In genomic region chr14:76710093-76711010, GRCh38 we compare ENCODE assay signal across 7 cellular contexts. TPM values are rescaled to one million over a fixed set of nuclear protein-coding genes. Genes with fewer than 3 reads are reported as not detected.
DNase-seq lines count a peak whose midpoint lies in the region; ATAC-seq, FAIRE-seq and TF ChIP-seq lines count a peak whose summit lies in the region.

No MANE protein-coding gene starts in this region.

- BruUV-seq in IMR-90 (replicated peaks; lab: Mats Ljungman, UMichigan): no TSS peak
- BruUV-seq in HepG2 (replicated peaks; lab: Mats Ljungman, UMichigan): no TSS peak

- TF ChIP-seq RAD21 in IMR-90 (IDR thresholded peaks at IDR 0.05; ENCODE audit: low read length) (peak; percentile 80), HepG2 (CRISPR knock-in tag; IDR thresholded peaks at IDR 0.05) (peak; percentile 54; the same call in 1 of the 2 replicates)

- H4K5ac ChIP-seq in IMR-90 (ENCODE audit: low read depth, low read length): no peak overlapping the region

- no peak overlapping the region for H2BK20ac ChIP-seq in IMR-90 (ENCODE audit: low read depth, low read length)

- no peak overlapping the region for H3K56ac ChIP-seq in IMR-90 (ENCODE audit: extremely low read depth, insufficient read depth, low read length)

- H2BK5ac ChIP-seq in IMR-90 (ENCODE audit: low read depth, low read length, poor library complexity, severe bottlenecking): no peak overlapping the region

- in situ Hi-C loops in IMR-90 (cut with MboI; ENCODE audit: low sequenced_read_pairs): no loop called here
- in situ Hi-C loops in HepG2 (cut with HindIII; ENCODE audit: extremely low pct_ligation_motif_present, low pct_unique_long_range_greater_than_20kb): loop anchor here (5.0 kb wide), 1 partner anchor 72 kb away; no protein-coding TSS in a partner anchor

- H3K9me1 ChIP-seq in IMR-90 (ENCODE audit: insufficient read depth, low read length): no peaks in the 10 kb centered on the region

- H2BK120ac ChIP-seq in IMR-90 (ENCODE audit: low read depth, low read length): no peak overlapping the region

- H2AK5ac ChIP-seq in IMR-90 (ENCODE audit: low read depth, low read length): no peak overlapping the region

- no peak overlapping the region for H3K4ac ChIP-seq in IMR-90 (ENCODE audit: low read depth, low read length)

- H4K8ac ChIP-seq in IMR-90 (ENCODE audit: low read depth in 2 of 2, low read length in 2 of 2): no peak overlapping the region

- H3K4me3 ChIP-seq in IMR-90 (ENCODE audit: insufficient read depth, low read depth, low read length) (no peak overlapping the region), HepG2 (replicated peaks in 1 of 3; ENCODE audit: insufficient read depth in 1 of 3, low read depth in 2 of 3, low read length in 3 of 3) (no peak overlapping the region)

- H3K9me3 ChIP-seq in IMR-90 (ENCODE audit: control insufficient read depth, insufficient read depth, low read length): no peaks in the 10 kb centered on the region
- H3K9me3 ChIP-seq in HepG2 (ENCODE audit: low read length): no peaks in the 10 kb centered on the region

- H2AFZ ChIP-seq in IMR-90 (replicated peaks; ENCODE audit: low read length, poor library complexity) (no peak overlapping the region), HepG2 (ENCODE audit: low read length) (peak overlapping the region; percentile 37)

- no peaks in the 10 kb centered on the region for H3K36me3 ChIP-seq in IMR-90 (ENCODE audit: control insufficient read depth, insufficient read depth, low read length)
- H3K36me3 ChIP-seq in HepG2 (replicated peaks in 1 of 2; ENCODE audit: control insufficient read depth in 1 of 2, insufficient read depth in 2 of 2, low read length in 2 of 2): no peaks in the 10 kb centered on the region

- DNase-seq in Daoy (ENCODE audit: low read depth) (peak; percentile 51), IMR-90 (peak; percentile 59), OCI-M2 (lab: John Stamatoyannopoulos, UW; ENCODE audit: unreplicated experiment) (peak; percentile 57), chondrocyte (ENCODE audit: low spot score) (no peak), HepG2 (ENCODE audit: low spot score) (peak; percentile 28), urothelium cell line (ENCODE audit: low spot score) (peak; percentile 62), GDM1 (lab: John Stamatoyannopoulos, UW) (no peak)

- no peak for TF ChIP-seq POLR2A in IMR-90 (IDR thresholded peaks at IDR 0.05; ENCODE audit: low read depth, low read length)
- TF ChIP-seq POLR2A in HepG2 (IDR thresholded peaks at IDR 0.05; ENCODE audit: insufficient read depth in 1 of 2, low read depth in 2 of 2, low read length in 2 of 2): no peak

- no peak overlapping the region for H3K4me3 Mint-ChIP-seq in chondrocyte (ENCODE audit: unreplicated experiment)

- H3K36me3 Mint-ChIP-seq in chondrocyte (ENCODE audit: low read depth): no peaks in the 10 kb centered on the region

- TF ChIP-seq CTCF in IMR-90 (conservative IDR thresholded peaks at IDR 0.05; ENCODE audit: low read depth, low read length): peak; percentile 72
- peak; percentile 85 for TF ChIP-seq CTCF in chondrocyte (IDR thresholded peaks at IDR 0.05)
- TF ChIP-seq CTCF in HepG2 (CRISPR knock-in tag; IDR thresholded peaks at IDR 0.05): peak; percentile 76

- H3K9ac ChIP-seq in IMR-90 (ENCODE audit: low read depth, low read length) (no peak overlapping the region), HepG2 (ENCODE audit: insufficient read depth, low read depth, low read length) (no peak overlapping the region)

- no peaks in the 10 kb centered on the region for H3K4me1 ChIP-seq in IMR-90 (ENCODE audit: control insufficient read depth, insufficient read depth, low read length)
- no peaks in the 10 kb centered on the region for H3K4me1 ChIP-seq in HepG2 (ENCODE audit: insufficient read depth, low read length)

- peak; percentile 82 for FAIRE-seq in HepG2 (lab: Jason Lieb, UNC)
- no peak for FAIRE-seq in urothelium cell line (lab: Jason Lieb, UNC)

- POLR2A ChIA-PET in IMR-90 (lab: Charles Lee; ENCODE audit: unreplicated experiment) (no interaction called here), HepG2 (lab: Yijun Ruan, JAX) (interaction anchor here (1.3 kb wide), 1 partner anchor 75 kb away, joined by 3 read pairs; no protein-coding TSS in a partner anchor)

- H2AK9ac ChIP-seq in IMR-90 (replicated peaks; ENCODE audit: low read depth, low read length, poor library complexity): no peak overlapping the region

- no peak overlapping the region for H3K27ac Mint-ChIP-seq in chondrocyte (ENCODE audit: unreplicated experiment)

- CTCF ChIA-PET in IMR-90 (lab: Yijun Ruan, JAX): interaction anchor here (0.7 to 4.0 kb wide), 12 partner anchors 9 to 101 kb away, joined by 3 to 17 read pairs (median 4); no protein-coding TSS in a partner anchor
- CTCF ChIA-PET in HepG2 (lab: Yijun Ruan, JAX; ENCODE audit: low intra/inter-chr PET ratio, low total read pairs): interaction anchor here (0.9 to 2.5 kb wide), 4 partner anchors 66 to 165 kb away, joined by 3 to 38 read pairs (median 6); no protein-coding TSS in a partner anchor

- H3K27me3 Mint-ChIP-seq in chondrocyte (ENCODE audit: low read depth): peaks cover 2% of the 10 kb centered on the region

- peak; percentile 88 for ATAC-seq in IMR-90 (ENCODE audit: low read depth)
- peak; percentile 26; the same call in 1 of the 3 replicates for ATAC-seq in HepG2

- H4K20me1 ChIP-seq in IMR-90 (ENCODE audit: insufficient read depth, low read length): no peaks in the 10 kb centered on the region
- H4K20me1 ChIP-seq in HepG2 (ENCODE audit: insufficient read depth, low read length): no peaks in the 10 kb centered on the region

- H2BK15ac ChIP-seq in IMR-90 (ENCODE audit: low read depth, low read length): no peak overlapping the region

- no peaks in the 10 kb centered on the region for H3K79me1 ChIP-seq in IMR-90 (ENCODE audit: low read depth in 1 of 2, low read length in 2 of 2)

- intact Hi-C loops in IMR-90 (cut with micrococcal nuclease): loop anchor here (1.0 to 2.0 kb wide), 5 partner anchors 51 to 384 kb away; partner anchors contain the start of gene VASH1
- intact Hi-C loops in HepG2 (cut with micrococcal nuclease; ENCODE audit: unreplicated experiment): loop anchor here (1.0 kb wide), 1 partner anchor 75 kb away; no protein-coding TSS in a partner anchor

- no peak overlapping the region for H3K14ac ChIP-seq in IMR-90 (replicated peaks; ENCODE audit: low read depth, low read length)

- no peak overlapping the region for H3K23ac ChIP-seq in IMR-90 (ENCODE audit: low read depth, low read length)

- TF ChIP-seq EP300 in HepG2 (IDR thresholded peaks at IDR 0.05; ENCODE audit: low read depth in 2 of 2, low read length in 2 of 2) (no peak), HepG2 (CRISPR knock-in tag; IDR thresholded peaks at IDR 0.05; ENCODE audit: borderline replicate concordance) (no peak)

- dilution Hi-C loops in IMR-90 (cut with HindIII; ENCODE audit: low sequenced_read_pairs, unreplicated experiment): no loop called here

- no peak overlapping the region for H4K91ac ChIP-seq in IMR-90 (ENCODE audit: insufficient read depth, low read depth, low read length)

- H3K27me3 ChIP-seq in IMR-90 (ENCODE audit: control insufficient read depth, insufficient read depth, low read length) (peaks cover 2% of the 10 kb centered on the region; the same call in 1 of the 2 replicates), HepG2 (ENCODE audit: control insufficient read depth in 1 of 2, insufficient read depth in 2 of 2, low read length in 2 of 2) (peaks cover 0 to 4% of the 10 kb centered on the region in 2 experiments; a peak in 2 of 5 replicates)

- no peaks in the 10 kb centered on the region for H3K79me2 ChIP-seq in HepG2 (ENCODE audit: insufficient read depth, low read length)

- H3K9me3 Mint-ChIP-seq in chondrocyte (ENCODE audit: low read depth): no peaks in the 10 kb centered on the region

- no CpG with 5 or more reads among the region's 12 CpGs for WGBS in IMR-90 (ENCODE audit: extremely low coverage in 2 of 2, insufficient read length in 1 of 2), 2 experiments
- WGBS in HepG2 (ENCODE audit: low lambda C conversion rate): 16% methylated on average over 12 of the region's 12 CpGs

- H3K4me1 Mint-ChIP-seq in chondrocyte (ENCODE audit: low read depth): peaks cover under 1% of the 10 kb centered on the region

- H3K27ac ChIP-seq in IMR-90 (ENCODE audit: insufficient read depth, low read length): no peak overlapping the region
- no peak overlapping the region for H3K27ac ChIP-seq in HepG2 (ENCODE audit: extremely low read length, insufficient read depth, low read length)

- H3K18ac ChIP-seq in IMR-90 (ENCODE audit: low read depth, low read length): no peak overlapping the region

- H3K4me2 ChIP-seq in IMR-90 (ENCODE audit: low read depth, low read length) (no peak overlapping the region), HepG2 (ENCODE audit: low read depth, low read length) (no peak overlapping the region)

RNA-seq across cellular contexts. Expression of gene VASH1, which starts 50.9 kb away (rescaled TPM):
- 2.7 and 2.9 TPM in 2 replicates for total RNA-seq in Daoy (2014; rRNA removed; shearing (Covaris generic))
- total RNA-seq in IMR-90 (2012; rRNA removed) (1.9 and 2.0 TPM in 2 replicates), chondrocyte (26.0 to 41.8 TPM (median 29.7 TPM) in 3 replicates), HepG2 (2016; rRNA removed; fragmentation: Illumina TruSeq; extraction: Trizol) (0.18 and 0.24 TPM in 2 replicates)
- polyA plus RNA-seq in IMR-90 (2012; rRNA removed) (9.5 and 9.6 TPM in 2 replicates), HepG2 (2011; rRNA removed) (0.11 and 0.42 TPM in 2 replicates)
- polyA plus RNA-seq in IMR-90 (2012; cell fraction: cytosol; rRNA removed): 5.5 TPM in 2 replicates
- polyA plus RNA-seq in IMR-90 (2012; cell fraction: nucleus; rRNA removed; ENCODE audit: low replicate concordance): 22.8 and 31.0 TPM in 2 replicates
- total RNA-seq in HepG2 (2016; cell fraction: cytosol; rRNA removed; fragmentation: Illumina TruSeq; extraction: Trizol; ENCODE audit: low read depth): not detected in 2 replicates
- 0.12 and 0.17 TPM in 2 replicates for total RNA-seq in HepG2 (2016; cell fraction: insoluble cytoplasmic fraction; rRNA removed; fragmentation: Illumina TruSeq; extraction: Trizol)
- total RNA-seq in HepG2 (2016; cell fraction: membrane; rRNA removed; fragmentation: Illumina TruSeq; extraction: Trizol): 0.10 and 0.15 TPM in 2 replicates
- total RNA-seq in HepG2 (2016; cell fraction: nucleus; rRNA removed; fragmentation: Illumina TruSeq; extraction: Trizol): 0.34 and 0.43 TPM in 2 replicates
- polyA plus RNA-seq in HepG2 (2011; cell fraction: cytosol; rRNA removed): 0.15 and 0.32 TPM in 2 replicates
- polyA plus RNA-seq in HepG2 (2011; cell fraction: nucleus; rRNA removed): 0.71 and 0.77 TPM in 2 replicates
- 0.28 and 0.65 TPM in 2 replicates for polyA plus RNA-seq in HepG2 (2012)
- polyA plus RNA-seq in HepG2 (2016; cell fraction: cytosol; fragmentation: Illumina TruSeq; extraction: Trizol; ENCODE audit: low read depth): 0.10 TPM in 1 of 2 replicates, not detected in the other
- 0.24 and 0.26 TPM in 2 replicates for polyA plus RNA-seq in HepG2 (2016; cell fraction: insoluble cytoplasmic fraction; fragmentation: Illumina TruSeq; extraction: Trizol; ENCODE audit: low read depth)
- polyA plus RNA-seq in HepG2 (2016; cell fraction: membrane; fragmentation: Illumina TruSeq; extraction: Trizol; ENCODE audit: low read depth): 0.21 TPM in 1 of 2 replicates, not detected in the other
- polyA plus RNA-seq in HepG2 (2016; cell fraction: nucleus; fragmentation: Illumina TruSeq; extraction: Trizol; ENCODE audit: insufficient read depth, low read depth): 0.43 and 0.83 TPM in 2 replicates
- polyA minus RNA-seq in HepG2 (2011; rRNA and poly(A)+ RNA removed; ENCODE audit: low replicate concordance): 0.28 TPM in 1 of 2 replicates, not detected in the other
- polyA minus RNA-seq in HepG2 (2011; cell fraction: cytosol; rRNA and poly(A)+ RNA removed): 0.18 and 0.69 TPM in 2 replicates
- 0.50 and 0.64 TPM in 2 replicates for polyA minus RNA-seq in HepG2 (2011; cell fraction: nucleus; rRNA and poly(A)+ RNA removed)

Comparison
In these comparisons a context has a peak if more than half of its experiments do, and no peak if none do; other contexts are left out.
1. DNase-seq: peak in Daoy (single experiment), IMR-90 (single experiment), OCI-M2 (single experiment), HepG2 (single experiment) and urothelium cell line (single experiment); none in chondrocyte (single experiment) and GDM1 (single experiment).
2. Peak in every context shown above with its lines, with median percentiles within 50 percentile points of each other: CTCF ChIP-seq.